In the genomic region with DNA sequence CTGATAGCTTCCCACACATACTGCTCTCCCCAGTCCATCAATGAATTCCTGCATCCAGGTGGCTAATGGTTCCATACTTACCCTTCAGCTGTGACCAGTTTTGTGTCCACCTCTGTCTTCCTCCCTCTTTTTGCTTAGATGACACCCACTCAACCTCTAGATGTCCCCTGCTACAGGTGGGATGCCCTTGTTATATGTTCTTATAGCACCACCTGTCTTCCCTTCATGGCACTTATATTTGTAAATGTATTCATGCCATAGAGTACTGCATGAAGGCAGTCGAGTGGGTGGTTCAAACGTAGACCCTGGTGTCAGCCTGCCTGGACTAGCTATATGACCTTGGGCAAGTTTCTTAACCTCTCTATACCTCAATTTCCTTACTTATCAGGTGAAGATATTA, we compare ENCODE assay signal across 8 cellular contexts. TPM values are rescaled to one million over a fixed set of nuclear protein-coding genes. Genes with fewer than 3 reads are reported as not detected.
A peak's percentile ranks its signal among the peaks of the same experiment; 100 is the strongest.
DNase-seq lines count a peak whose midpoint lies in the region; ATAC-seq, FAIRE-seq and TF ChIP-seq lines count a peak whose summit lies in the region.

No MANE protein-coding gene starts in this region.

- no peaks in the 10 kb centered on the region for H3K36me3 Mint-ChIP-seq in stimulated activated effector memory CD8-positive, alpha-beta T cell treated with anti-CD3 and anti-CD28 coated beads, Interleukin-12 subunit alpha, Interleukin-12 subunit beta, amount 100 ng/mL, for 72 hours

- H3K36me3 ChIP-seq in bronchial epithelial cell (ENCODE audit: control insufficient read depth, insufficient read depth, low read length), result no peaks in the 10 kb centered on the region

- no peaks in the 10 kb centered on the region for H3K9me3 Mint-ChIP-seq in stimulated activated effector memory CD8-positive, alpha-beta T cell treated with anti-CD3 and anti-CD28 coated beads, Interleukin-12 subunit alpha, Interleukin-12 subunit beta, amount 100 ng/mL, for 72 hours

- DNase-seq in AG10803 (ENCODE audit: low read depth) (no peak), bronchial epithelial cell (ENCODE audit: low read depth) (peak; percentile 42), HTR-8/SVneo (ENCODE audit: insufficient read length, low spot score) (no peak), GM19240 (ENCODE audit: insufficient read length, low spot score) (no peak)
- DNase-seq in stimulated activated effector memory CD8-positive, alpha-beta T cell treated with anti-CD3 and anti-CD28 coated beads, Interleukin-12 subunit alpha, Interleukin-12 subunit beta, amount 100 ng/mL, for 72 hours (ENCODE audit: low spot score in 2 of 2), result no peak
- DNase-seq in activated CD4-positive, alpha-beta T cell treated with anti-CD3 and anti-CD28 coated beads, Interleukin-2, amount 50 U/mL, for 4 hours, result no peak

- no peak overlapping the region for H3K27ac Mint-ChIP-seq in stimulated activated effector memory CD8-positive, alpha-beta T cell treated with anti-CD3 and anti-CD28 coated beads, Interleukin-12 subunit alpha, Interleukin-12 subunit beta, amount 100 ng/mL, for 72 hours

- H3K4me1 Mint-ChIP-seq in stimulated activated effector memory CD8-positive, alpha-beta T cell treated with anti-CD3 and anti-CD28 coated beads, Interleukin-12 subunit alpha, Interleukin-12 subunit beta, amount 100 ng/mL, for 72 hours, result peaks cover 4% of the 10 kb centered on the region

- FAIRE-seq in bronchial epithelial cell (lab: Jason Lieb, UNC) (no peak), HTR-8/SVneo (lab: Jason Lieb, UNC) (no peak)

- H3K4me3 ChIP-seq in AG10803 (ENCODE audit: low read length), result no peak overlapping the region
- H3K4me3 ChIP-seq in bronchial epithelial cell (ENCODE audit: low read depth, low read length), result no peak overlapping the region

- ATAC-seq in GM19395 (IDR thresholded peaks at IDR 0.05; ENCODE audit: unreplicated experiment) (peak; percentile 83), HG03520 (IDR thresholded peaks at IDR 0.05; ENCODE audit: unreplicated experiment) (peak; percentile 77)
- ATAC-seq in stimulated activated effector memory CD8-positive, alpha-beta T cell treated with anti-CD3 and anti-CD28 coated beads, Interleukin-12 subunit alpha, Interleukin-12 subunit beta, amount 100 ng/mL, for 72 hours, result peak; percentile 80

- TF ChIP-seq CTCF in AG10803 (conservative IDR thresholded peaks at IDR 0.05; ENCODE audit: low read length) (peak; percentile 8; the same call in 1 of the 2 replicates), bronchial epithelial cell (IDR thresholded peaks at IDR 0.05; ENCODE audit: insufficient read depth, low read length, severe bottlenecking) (peak; percentile 22)

- no peak overlapping the region for H3K4me3 Mint-ChIP-seq in stimulated activated effector memory CD8-positive, alpha-beta T cell treated with anti-CD3 and anti-CD28 coated beads, Interleukin-12 subunit alpha, Interleukin-12 subunit beta, amount 100 ng/mL, for 72 hours

- H3K27me3 ChIP-seq in bronchial epithelial cell (ENCODE audit: control insufficient read depth, insufficient read depth, low read length), result no peaks in the 10 kb centered on the region

RNA-seq across cellular contexts. Expression of a gene that starts 6.5 kb away (rescaled TPM):
- 14.7 and 17.2 TPM in 2 replicates for total RNA-seq in bronchial epithelial cell
